In genomic region chr18:77123313-77124231, GRCh38 we compare ENCODE assay signal across 10 cellular contexts. TPM values are rescaled to one million over a fixed set of nuclear protein-coding genes. Genes with fewer than 3 reads are reported as not detected.
DNase-seq lines count a peak whose midpoint lies in the region; ATAC-seq and TF ChIP-seq lines count a peak whose summit lies in the region.
"Had no signal": no experiment of that assay in that cellular context is flagged by ENCODE, and none has a peak within 500 bp of the region (broad histone marks: within the 10 kb centered on the region; RNA-seq: fewer than 3 reads in every experiment).

No MANE protein-coding gene starts in this region.

- in situ Hi-C loops in transverse colon (cut with MboI; ENCODE audit: low pct_ligation_motif_present in 1 of 4, low pct_unique_long_range_greater_than_20kb in 1 of 4, low sequenced_read_pairs in 3 of 4): no loop called here

- H3K9me3 ChIP-seq in T-helper 17 cell (ENCODE audit: control insufficient read depth, low read length, poor library complexity, severe bottlenecking): no peaks in the 10 kb centered on the region
- H3K9me3 ChIP-seq in transverse colon: no peaks in the 10 kb centered on the region
- no peaks in the 10 kb centered on the region for H3K9me3 ChIP-seq in upper lobe of right lung
- H3K9me3 ChIP-seq: left ventricle myocardium inferior had no signal

- peak overlapping the region; percentile 93 for H3K27ac Mint-ChIP-seq in activated naive CD4-positive, alpha-beta T cell treated with anti-CD3 and anti-CD28 coated beads for 36 hours
- H3K27ac Mint-ChIP-seq in T-helper 17 cell: peak overlapping the region; percentile 98
- peak overlapping the region; percentile 91 to 94 for H3K27ac Mint-ChIP-seq in effector memory CD8-positive, alpha-beta T cell

- peaks cover 86% of the 10 kb centered on the region for H3K4me1 Mint-ChIP-seq in activated naive CD4-positive, alpha-beta T cell treated with anti-CD3 and anti-CD28 coated beads for 36 hours (ENCODE audit: low read depth)
- peaks cover 78% of the 10 kb centered on the region for H3K4me1 Mint-ChIP-seq in T-helper 17 cell
- peaks cover 82 to 95% of the 10 kb centered on the region in 2 donors for H3K4me1 Mint-ChIP-seq in effector memory CD8-positive, alpha-beta T cell (ENCODE audit: low read depth in 2 of 2)

- no peak for TF ChIP-seq EP300 in transverse colon (IDR thresholded peaks at IDR 0.05; ENCODE audit: low read depth)

- peak overlapping the region in 3 of 4 donors; percentile 0 to 49 (median 17) for H3K27ac ChIP-seq in transverse colon
- H3K27ac ChIP-seq in upper lobe of right lung: no peak overlapping the region
- H3K27ac ChIP-seq: left ventricle myocardium inferior had no signal

- 73 to 90% methylated on average over 9 to 14 of the region's 14 CpGs for WGBS in transverse colon (ENCODE audit: low coverage in 1 of 2), 2 donors

- no peak for TF ChIP-seq CTCF in transverse colon (IDR thresholded peaks at IDR 0.05)
- no peak for TF ChIP-seq CTCF in upper lobe of right lung (IDR thresholded peaks at IDR 0.05)

- peaks cover 21% of the 10 kb centered on the region for H3K36me3 Mint-ChIP-seq in activated naive CD4-positive, alpha-beta T cell treated with anti-CD3 and anti-CD28 coated beads for 36 hours (ENCODE audit: low read depth)
- H3K36me3 Mint-ChIP-seq in T-helper 17 cell (ENCODE audit: low read depth): peaks cover 2% of the 10 kb centered on the region
- peaks cover 44% of the 10 kb centered on the region for H3K36me3 Mint-ChIP-seq in effector memory CD8-positive, alpha-beta T cell (ENCODE audit: insufficient read depth)

- intact Hi-C loops in activated naive CD4-positive, alpha-beta T cell treated with anti-CD3 and anti-CD28 coated beads for 36 hours (cut with micrococcal nuclease): loop anchor here (1.0 kb wide), 5 partner anchors 9 to 60 kb away; partner anchors contain the start of gene MBP
- intact Hi-C loops in transverse colon (cut with DNase I; ENCODE audit: low total_unique reads): loop anchor here (1.0 kb wide), 1 partner anchor 20 kb away; no protein-coding TSS in a partner anchor
- intact Hi-C loops in upper lobe of right lung (cut with DNase I): no loop called here

- H3K4me1 ChIP-seq in transverse colon (peaks cover 5 to 65% (median 20%) of the 10 kb centered on the region in 4 donors), upper lobe of right lung (peaks cover 30% of the 10 kb centered on the region)

- no peaks in the 10 kb centered on the region for H3K9me3 Mint-ChIP-seq in activated naive CD4-positive, alpha-beta T cell treated with anti-CD3 and anti-CD28 coated beads for 36 hours
- no peaks in the 10 kb centered on the region for H3K9me3 Mint-ChIP-seq in effector memory CD8-positive, alpha-beta T cell

- H3K36me3 ChIP-seq in transverse colon (no peaks in the 10 kb centered on the region), upper lobe of right lung (no peaks in the 10 kb centered on the region)
- H3K36me3 ChIP-seq: left ventricle myocardium inferior had no signal

- H3K27me3 Mint-ChIP-seq in activated naive CD4-positive, alpha-beta T cell treated with anti-CD3 and anti-CD28 coated beads for 36 hours (ENCODE audit: low read depth): no peaks in the 10 kb centered on the region
- H3K27me3 Mint-ChIP-seq in T-helper 17 cell: no peaks in the 10 kb centered on the region
- no peaks in the 10 kb centered on the region for H3K27me3 Mint-ChIP-seq in effector memory CD8-positive, alpha-beta T cell

- H3K4me3 ChIP-seq in transverse colon (no peak overlapping the region), upper lobe of right lung (no peak overlapping the region)
- H3K4me3 ChIP-seq: left ventricle myocardium inferior had no signal

- CTCF ChIA-PET in activated naive CD4-positive, alpha-beta T cell treated with anti-CD3 and anti-CD28 coated beads for 36 hours (lab: Charles Lee): interaction anchor here (0.7 to 2.0 kb wide), 14 partner anchors 8 to 129 kb away, joined by 3 to 13 read pairs (median 4); no protein-coding TSS in a partner anchor

- H3K4me3 Mint-ChIP-seq in activated naive CD4-positive, alpha-beta T cell treated with anti-CD3 and anti-CD28 coated beads for 36 hours: peak overlapping the region; percentile 70
- peak overlapping the region; percentile 89 for H3K4me3 Mint-ChIP-seq in T-helper 17 cell
- H3K4me3 Mint-ChIP-seq in effector memory CD8-positive, alpha-beta T cell: peak overlapping the region; percentile 97 to 99

- no peaks in the 10 kb centered on the region for H3K27me3 ChIP-seq in transverse colon
- no peaks in the 10 kb centered on the region for H3K27me3 ChIP-seq in upper lobe of right lung

- TF ChIP-seq POLR2A in transverse colon (IDR thresholded peaks at IDR 0.05): no peak

- DNase-seq in activated naive CD4-positive, alpha-beta T cell treated with anti-CD3 and anti-CD28 coated beads for 36 hours: peak; percentile 45
- DNase-seq in activated naive CD4-positive, alpha-beta T cell (lab: John Stamatoyannopoulos, UW): no peak
- DNase-seq in T-helper 17 cell (peak in 1 of 3 donors; percentile 3), transverse colon (no peak), NCI-H1105 treated with DMSO at 0.1 percent for 48 hours (lab: John Stamatoyannopoulos, UW) (no peak), upper lobe of right lung (no peak)
- DNase-seq in effector memory CD8-positive, alpha-beta T cell: no peak
- DNase-seq: left ventricle myocardium inferior, SHP77 had no signal

- no peak for ATAC-seq in T-helper 17 cell
- ATAC-seq in effector memory CD8-positive, alpha-beta T cell (replicated peaks): no peak
- ATAC-seq in HG02970 (IDR thresholded peaks at IDR 0.05; ENCODE audit: low FRiP score, unreplicated experiment): no peak
- ATAC-seq in upper lobe of right lung: no peak

RNA-seq across cellular contexts. Expression of gene MBP, which starts 9.0 kb away (rescaled TPM):
- total RNA-seq in activated naive CD4-positive, alpha-beta T cell treated with anti-CD3 and anti-CD28 coated beads for 36 hours: 10 to 100 TPM; 35.9 to 36.6 TPM
- total RNA-seq in T-helper 17 cell: 100 to 1,000 TPM in 1 of 2 donors, 10 to 100 TPM in 1; 97.7 to 127 TPM
- total RNA-seq in transverse colon: 10 to 100 TPM; 12.7 to 53.4 (median 41.0) TPM
- total RNA-seq in upper lobe of right lung: 78.9 TPM
